25 cellular contexts compared by ENCODE assay signal in the genomic region with DNA sequence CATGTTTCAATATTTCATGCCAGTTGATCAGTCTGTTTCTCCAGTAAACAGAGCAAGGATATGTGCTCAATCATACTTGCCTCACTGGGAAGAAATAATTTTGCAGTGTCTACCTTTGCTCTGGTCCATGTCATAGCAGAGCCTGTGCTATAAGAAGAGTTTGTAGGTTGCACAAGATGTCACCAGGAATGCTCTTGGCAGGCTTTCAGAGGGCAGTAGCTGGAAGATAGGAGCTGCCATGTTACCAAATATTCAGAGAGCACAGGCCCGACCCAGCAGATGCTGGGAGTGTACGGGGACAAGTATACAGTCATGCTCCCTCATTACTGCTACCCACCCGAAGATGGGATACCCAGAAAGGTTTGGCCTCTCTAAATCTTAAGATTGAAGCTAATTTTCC.
"Had no signal": no experiment of that assay in that cellular context is flagged by ENCODE, and none has a peak within 500 bp of the region (broad histone marks: within the 10 kb centered on the region; RNA-seq: fewer than 3 reads in every experiment).

No MANE protein-coding gene starts in this region.

- H3K27ac ChIP-seq: adrenal gland, Peyer's patch, RWPE1, VCaP had no signal

- H3K36me3 Mint-ChIP-seq: T-cell had no signal

- H3K36me3 ChIP-seq: adrenal gland, Peyer's patch had no signal

- H3K4me3 Mint-ChIP-seq: activated CD4-positive, alpha-beta memory T cell treated with anti-CD3 and anti-CD28 coated beads, Interleukin-2, amount 10 ng/mL, durations not matched to agents 7 days and 5 days; activated CD4-positive, alpha-beta T cell treated with anti-CD3 and anti-CD28 coated beads for 36 hours; activated naive CD4-positive, alpha-beta T cell treated with anti-CD3 and anti-CD28 coated beads for 36 hours; activated naive CD8-positive, alpha-beta T cell treated with anti-CD3 and anti-CD28 coated beads, Interleukin-2, amount 10 ng/mL, durations not matched to agents 7 days and 5 days; activated T-helper 17 cell treated with anti-CD3 and anti-CD28 coated beads, Interleukin-2, amount 50 U/mL, for 72 hours; T-cell had no signal

- ATAC-seq: activated CD4-positive, alpha-beta T cell treated with anti-CD3 and anti-CD28 coated beads for 36 hours; activated T-helper 17 cell treated with anti-CD3 and anti-CD28 coated beads, Interleukin-2, amount 50 U/mL, for 72 hours; T-cell had no signal

- H3K27me3 Mint-ChIP-seq: activated T-helper 17 cell treated with anti-CD3 and anti-CD28 coated beads, Interleukin-2, amount 50 U/mL, for 72 hours; T-cell had no signal

- H3K27ac Mint-ChIP-seq: activated CD4-positive, alpha-beta memory T cell treated with anti-CD3 and anti-CD28 coated beads, Interleukin-2, amount 10 ng/mL, durations not matched to agents 7 days and 5 days; activated CD4-positive, alpha-beta T cell treated with anti-CD3 and anti-CD28 coated beads for 36 hours; activated naive CD4-positive, alpha-beta T cell treated with anti-CD3 and anti-CD28 coated beads for 36 hours; activated naive CD8-positive, alpha-beta T cell treated with anti-CD3 and anti-CD28 coated beads, Interleukin-2, amount 10 ng/mL, durations not matched to agents 7 days and 5 days; activated T-helper 17 cell treated with anti-CD3 and anti-CD28 coated beads, Interleukin-2, amount 50 U/mL, for 72 hours; T-cell had no signal

- H3K9me3 ChIP-seq: adrenal gland, Peyer's patch had no signal

- H3K27me3 ChIP-seq: adrenal gland, Peyer's patch had no signal

- H3K4me3 ChIP-seq: adrenal gland, Peyer's patch had no signal

- DNase-seq: activated CD4-positive, alpha-beta memory T cell treated with anti-CD3 and anti-CD28 coated beads, Interleukin-2, amount 10 ng/mL, durations not matched to agents 7 days and 5 days; activated CD4-positive, alpha-beta T cell treated with anti-CD3 and anti-CD28 coated beads for 36 hours; activated CD4-positive, alpha-beta T cell treated with anti-CD3 and anti-CD28 coated beads, Interleukin-2, amount 50 U/mL, for 1 hour; activated gamma-delta T cell; activated naive CD4-positive, alpha-beta T cell treated with anti-CD3 and anti-CD28 coated beads for 36 hours; activated naive CD8-positive, alpha-beta T cell treated with anti-CD3 and anti-CD28 coated beads, Interleukin-2, amount 10 ng/mL, durations not matched to agents 7 days and 5 days; activated T-cell treated with anti-CD3 and anti-CD28 coated beads for 4 hours; activated T-cell treated with anti-CD3 and anti-CD28 coated beads, Interleukin-2, amount 50 U/mL, for 48 hours; adrenal gland; anterior cingulate cortex; central memory CD4-positive, alpha-beta T cell; Karpas-422; NCI-H1105 treated with DMSO at 0.1 percent for 48 hours; NCI-H1436 treated with DMSO at 0.1 percent for 48 hours; NCI-H187; NCI-H2081; NCI-H510A treated with DMSO at 0.1 percent for 48 hours; NCI-H69; NK-92 treated with Interleukin-12 subunit alpha and Interleukin-12 subunit beta, amount 100 ng/mL, for 24 hours; Peyer's patch; SHP77 treated with DMSO at 0.1 percent for 48 hours; T-cell had no signal
